8 cellular contexts compared by ENCODE assay signal in genomic region chr22:45958971-45959370, GRCh38. TPM values are rescaled to one million over a fixed set of nuclear protein-coding genes. Genes with fewer than 3 reads are reported as not detected.
"Had no signal": no experiment of that assay in that cellular context is flagged by ENCODE, and none has a peak within 500 bp of the region (broad histone marks: within the 10 kb centered on the region; RNA-seq: fewer than 3 reads in every experiment).

No MANE protein-coding gene starts in this region.

- FAIRE-seq: H54, HepG2 had no signal

- H3K27ac Mint-ChIP-seq: H9, IgD-negative memory B cell had no signal

- H3K36me3 Mint-ChIP-seq: IgD-negative memory B cell had no signal

- H3K4me3 ChIP-seq: GM23248 had no signal

- H3K4me3 Mint-ChIP-seq: H9, IgD-negative memory B cell had no signal

- H3K9ac ChIP-seq: GM23248 had no signal

- H3K4me1 Mint-ChIP-seq: IgD-negative memory B cell had no signal

- H3K9me3 Mint-ChIP-seq: H9, IgD-negative memory B cell had no signal

- ATAC-seq: HepG2 had no signal

- H3K27ac ChIP-seq: GM23248 had no signal

- H2AFZ ChIP-seq: GM23248 had no signal

- DNase-seq: GM23248, GOT3, H9, HCEC 1CT, KBM-7 had no signal

RNA-seq across cellular contexts. Expression of gene WNT7B, which starts 18.0 kb away (rescaled TPM):
- total RNA-seq: GM23248 had no signal
- polyA plus RNA-seq: GM23248, HepG2, IgD-negative memory B cell had no signal
